Comparison of ENCODE assay signal across 1 cellular context in the genomic region with DNA sequence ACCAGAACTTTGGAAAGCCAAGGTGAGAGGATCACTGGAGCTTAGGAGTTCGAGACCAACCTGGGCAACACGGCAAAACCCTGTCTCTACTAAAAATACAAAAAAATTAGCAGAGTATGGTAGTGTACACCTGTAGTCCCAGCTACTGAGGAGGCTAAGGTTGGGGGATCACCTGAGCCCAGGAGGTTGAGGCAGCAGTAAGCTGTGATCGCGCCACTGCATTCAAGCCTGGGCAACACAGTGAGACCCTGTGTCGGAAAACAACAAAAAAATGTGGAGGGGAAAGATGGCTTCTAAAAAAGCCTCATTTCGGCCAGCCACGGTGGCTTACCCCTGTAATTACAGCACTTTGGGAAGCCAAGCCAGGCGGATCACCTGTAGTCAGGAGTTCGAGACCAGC.
TF ChIP-seq lines count a peak whose summit lies in the region.

No MANE protein-coding gene starts in this region.

TF ChIP-seq in SK-N-SH, 30 proteins besides CTCF, POLR2A, EP300 and RAD21:
- no peak for TF ChIP-seq POLR2AphosphoS5 (IDR thresholded peaks at IDR 0.05; ENCODE audit: low read depth, low read length)
- no peak for TF ChIP-seq SMC3 (IDR thresholded peaks at IDR 0.05; ENCODE audit: low read depth, low read length)
- TF ChIP-seq FOSL2 (IDR thresholded peaks at IDR 0.05; ENCODE audit: borderline replicate concordance, low read depth) = no peak
- no peak for TF ChIP-seq RFX5 (IDR thresholded peaks at IDR 0.05; ENCODE audit: low read length)
- TF ChIP-seq MXI1 (IDR thresholded peaks at IDR 0.05; ENCODE audit: low read depth, low read length) = no peak
- TF ChIP-seq, protein P1, sequence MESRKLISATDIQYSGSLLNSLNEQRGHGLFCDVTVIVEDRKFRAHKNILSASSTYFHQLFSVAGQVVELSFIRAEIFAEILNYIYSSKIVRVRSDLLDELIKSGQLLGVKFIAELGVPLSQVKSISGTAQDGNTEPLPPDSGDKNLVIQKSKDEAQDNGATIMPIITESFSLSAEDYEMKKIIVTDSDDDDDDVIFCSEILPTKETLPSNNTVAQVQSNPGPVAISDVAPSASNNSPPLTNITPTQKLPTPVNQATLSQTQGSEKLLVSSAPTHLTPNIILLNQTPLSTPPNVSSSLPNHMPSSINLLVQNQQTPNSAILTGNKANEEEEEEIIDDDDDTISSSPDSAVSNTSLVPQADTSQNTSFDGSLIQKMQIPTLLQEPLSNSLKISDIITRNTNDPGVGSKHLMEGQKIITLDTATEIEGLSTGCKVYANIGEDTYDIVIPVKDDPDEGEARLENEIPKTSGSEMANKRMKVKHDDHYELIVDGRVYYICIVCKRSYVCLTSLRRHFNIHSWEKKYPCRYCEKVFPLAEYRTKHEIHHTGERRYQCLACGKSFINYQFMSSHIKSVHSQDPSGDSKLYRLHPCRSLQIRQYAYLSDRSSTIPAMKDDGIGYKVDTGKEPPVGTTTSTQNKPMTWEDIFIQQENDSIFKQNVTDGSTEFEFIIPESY (IDR thresholded peaks at IDR 0.05; ENCODE audit: borderline replicate concordance, low read depth) = no peak
